ENCODE assay signal across 22 cellular contexts in genomic region chr7:71313562-71313961, GRCh38.
"Had no signal": no experiment of that assay in that cellular context is flagged by ENCODE, and none has a peak within 500 bp of the region (broad histone marks: within the 10 kb centered on the region; RNA-seq: fewer than 3 reads in every experiment).

No MANE protein-coding gene starts in this region.

- DNase-seq: activated CD4-positive, alpha-beta memory T cell treated with anti-CD3 and anti-CD28 coated beads for 36 hours; activated CD4-positive, alpha-beta T cell treated with anti-CD3 and anti-CD28 coated beads for 48 hours; activated effector memory CD4-positive, alpha-beta T cell treated with anti-CD3 and anti-CD28 coated beads, Interleukin-2, amount 50 U/mL, for 16 hours; activated naive CD4-positive, alpha-beta T cell treated with anti-CD3 and anti-CD28 coated beads, Interleukin-2, amount 10 ng/mL, durations not matched to agents 7 days and 5 days; amygdala; effector CD4-positive, alpha-beta T cell; erythroblast; foreskin keratinocyte; hippocampal formation; left colon; mesenchymal stem cell; nephron progenitor cell; posterior cingulate gyrus; right lobe of liver; stimulated activated CD4-positive, alpha-beta T cell treated with anti-CD3 and anti-CD28 coated beads, Interleukin-1b, Interleukin-23, amount 100 ng/mL, for 48 hours; substantia nigra; T1000 had no signal

- H3K27me3 Mint-ChIP-seq: activated CD4-positive, alpha-beta memory T cell treated with anti-CD3 and anti-CD28 coated beads for 36 hours; activated naive CD4-positive, alpha-beta T cell treated with anti-CD3 and anti-CD28 coated beads, Interleukin-2, amount 10 ng/mL, durations not matched to agents 7 days and 5 days; stimulated activated naive CD8-positive, alpha-beta T cell treated with anti-CD3 and anti-CD28 coated beads, Interleukin-15, Interleukin-2, amounts not matched to agents 100 ng/mL and 50 ng/mL, for 24 hours had no signal

- H3K4me3 Mint-ChIP-seq: activated CD4-positive, alpha-beta memory T cell treated with anti-CD3 and anti-CD28 coated beads for 36 hours; activated naive CD4-positive, alpha-beta T cell treated with anti-CD3 and anti-CD28 coated beads, Interleukin-2, amount 10 ng/mL, durations not matched to agents 7 days and 5 days; nephron progenitor cell; stimulated activated naive CD8-positive, alpha-beta T cell treated with anti-CD3 and anti-CD28 coated beads, Interleukin-15, Interleukin-2, amounts not matched to agents 100 ng/mL and 50 ng/mL, for 24 hours; T-helper 1 cell treated with Interleukin-12 subunit alpha and Interleukin-12 subunit beta and Interleukin-4 antibody, amounts not matched to agents 30 μg/mL and 1 μg/mL, for 36 hours had no signal

- H3K4me1 ChIP-seq: foreskin keratinocyte, right lobe of liver had no signal

- ATAC-seq: foreskin keratinocyte, left colon, right lobe of liver had no signal

- H3K27ac ChIP-seq: cardiac muscle cell, foreskin keratinocyte, right lobe of liver, skin epidermis had no signal

- H3K36me3 Mint-ChIP-seq: activated CD4-positive, alpha-beta memory T cell treated with anti-CD3 and anti-CD28 coated beads for 36 hours; activated naive CD4-positive, alpha-beta T cell treated with anti-CD3 and anti-CD28 coated beads, Interleukin-2, amount 10 ng/mL, durations not matched to agents 7 days and 5 days had no signal

- H3K4me3 ChIP-seq: cardiac muscle cell, right lobe of liver, skin epidermis, tibial nerve had no signal

- H3K27ac Mint-ChIP-seq: activated CD4-positive, alpha-beta memory T cell treated with anti-CD3 and anti-CD28 coated beads for 36 hours; activated naive CD4-positive, alpha-beta T cell treated with anti-CD3 and anti-CD28 coated beads, Interleukin-2, amount 10 ng/mL, durations not matched to agents 7 days and 5 days; nephron progenitor cell; stimulated activated naive CD8-positive, alpha-beta T cell treated with anti-CD3 and anti-CD28 coated beads, Interleukin-15, Interleukin-2, amounts not matched to agents 100 ng/mL and 50 ng/mL, for 24 hours; T-helper 1 cell treated with Interleukin-12 subunit alpha and Interleukin-12 subunit beta and Interleukin-4 antibody, amounts not matched to agents 30 μg/mL and 1 μg/mL, for 36 hours had no signal

- H3K27me3 ChIP-seq: cardiac muscle cell, foreskin keratinocyte, right lobe of liver, tibial nerve had no signal

- H3K9me3 ChIP-seq: right lobe of liver, tibial nerve had no signal

- H3K36me3 ChIP-seq: cardiac muscle cell, right lobe of liver, tibial nerve had no signal

- H3K4me1 Mint-ChIP-seq: activated naive CD4-positive, alpha-beta T cell treated with anti-CD3 and anti-CD28 coated beads, Interleukin-2, amount 10 ng/mL, durations not matched to agents 7 days and 5 days had no signal
